Comparison of ENCODE assay signal across 1 cellular context in genomic region chr5:926416-927171, GRCh38.
TF ChIP-seq lines count a peak whose summit lies in the region.

No MANE protein-coding gene starts in this region.

TF ChIP-seq in K562, 482 proteins besides CTCF, POLR2A, EP300 and RAD21:
- TF ChIP-seq ELK1 (CRISPR knock-in tag; IDR thresholded peaks at IDR 0.05) (no peak), GTF2A2 (tag; IDR thresholded peaks at IDR 0.05) (no peak), IRF1 (CRISPR knock-in tag; IDR thresholded peaks at IDR 0.05; ENCODE audit: borderline replicate concordance) (no peak), ZBTB33 (CRISPR knock-in tag; IDR thresholded peaks at IDR 0.05) (0 out of 2 replicates have a peak, but pooled peaks have one; percentile 26), CHD1 (IDR thresholded peaks at IDR 0.05; ENCODE audit: low read length) (no peak), SIX5 (IDR thresholded peaks at IDR 0.05; ENCODE audit: borderline replicate concordance in 1 of 2, insufficient read depth in 1 of 2, low read depth in 1 of 2, low read length in 2 of 2) (no peak), NEUROD1 (IDR thresholded peaks at IDR 0.05; ENCODE audit: borderline replicate concordance, low read depth, low read length, partially characterized antibody) (no peak), STAT6 (CRISPR knock-in tag; IDR thresholded peaks at IDR 0.05) (no peak), ELK3 (CRISPR knock-in tag; IDR thresholded peaks at IDR 0.05) (no peak)
